ENCODE assay signal across 2 cellular contexts in the genomic region with DNA sequence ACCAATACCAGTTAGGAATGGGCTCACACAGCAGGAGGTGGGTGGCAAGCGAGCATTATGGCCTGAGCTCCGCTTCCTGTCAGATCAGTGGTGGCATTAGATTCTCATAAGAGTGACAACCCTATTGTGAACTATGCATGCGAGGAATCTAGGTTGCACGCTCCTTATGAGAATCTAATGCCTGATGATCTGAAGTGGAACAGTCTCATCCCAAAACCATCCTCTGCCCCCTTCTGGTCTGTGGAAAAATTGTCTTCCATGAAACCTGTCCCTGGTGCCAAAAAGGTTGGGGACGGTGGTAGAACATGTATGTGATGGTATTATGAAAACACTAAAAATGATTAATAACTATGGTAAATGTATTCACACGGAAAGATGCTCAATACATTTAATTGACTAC.
TF ChIP-seq lines count a peak whose summit lies in the region.

No MANE protein-coding gene starts in this region.

TF ChIP-seq in liver, 16 proteins besides CTCF, POLR2A, EP300 and RAD21 (continued from another document):
- TF ChIP-seq, protein P1, sequence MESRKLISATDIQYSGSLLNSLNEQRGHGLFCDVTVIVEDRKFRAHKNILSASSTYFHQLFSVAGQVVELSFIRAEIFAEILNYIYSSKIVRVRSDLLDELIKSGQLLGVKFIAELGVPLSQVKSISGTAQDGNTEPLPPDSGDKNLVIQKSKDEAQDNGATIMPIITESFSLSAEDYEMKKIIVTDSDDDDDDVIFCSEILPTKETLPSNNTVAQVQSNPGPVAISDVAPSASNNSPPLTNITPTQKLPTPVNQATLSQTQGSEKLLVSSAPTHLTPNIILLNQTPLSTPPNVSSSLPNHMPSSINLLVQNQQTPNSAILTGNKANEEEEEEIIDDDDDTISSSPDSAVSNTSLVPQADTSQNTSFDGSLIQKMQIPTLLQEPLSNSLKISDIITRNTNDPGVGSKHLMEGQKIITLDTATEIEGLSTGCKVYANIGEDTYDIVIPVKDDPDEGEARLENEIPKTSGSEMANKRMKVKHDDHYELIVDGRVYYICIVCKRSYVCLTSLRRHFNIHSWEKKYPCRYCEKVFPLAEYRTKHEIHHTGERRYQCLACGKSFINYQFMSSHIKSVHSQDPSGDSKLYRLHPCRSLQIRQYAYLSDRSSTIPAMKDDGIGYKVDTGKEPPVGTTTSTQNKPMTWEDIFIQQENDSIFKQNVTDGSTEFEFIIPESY (IDR thresholded peaks at IDR 0.05): no peak
- TF ChIP-seq ATF3 (IDR thresholded peaks at IDR 0.05): no peak

TF ChIP-seq in WTC11, 78 proteins besides CTCF, POLR2A, EP300 and RAD21 (continued from another document):
- no peak for TF ChIP-seq MLX (CRISPR knock-in tag; IDR thresholded peaks at IDR 0.05)
- no peak for TF ChIP-seq NR1H2 (CRISPR knock-in tag; IDR thresholded peaks at IDR 0.05)
- TF ChIP-seq ETV6 (CRISPR knock-in tag; IDR thresholded peaks at IDR 0.05): no peak
